Comparison of ENCODE assay signal across 12 cellular contexts in the genomic region with DNA sequence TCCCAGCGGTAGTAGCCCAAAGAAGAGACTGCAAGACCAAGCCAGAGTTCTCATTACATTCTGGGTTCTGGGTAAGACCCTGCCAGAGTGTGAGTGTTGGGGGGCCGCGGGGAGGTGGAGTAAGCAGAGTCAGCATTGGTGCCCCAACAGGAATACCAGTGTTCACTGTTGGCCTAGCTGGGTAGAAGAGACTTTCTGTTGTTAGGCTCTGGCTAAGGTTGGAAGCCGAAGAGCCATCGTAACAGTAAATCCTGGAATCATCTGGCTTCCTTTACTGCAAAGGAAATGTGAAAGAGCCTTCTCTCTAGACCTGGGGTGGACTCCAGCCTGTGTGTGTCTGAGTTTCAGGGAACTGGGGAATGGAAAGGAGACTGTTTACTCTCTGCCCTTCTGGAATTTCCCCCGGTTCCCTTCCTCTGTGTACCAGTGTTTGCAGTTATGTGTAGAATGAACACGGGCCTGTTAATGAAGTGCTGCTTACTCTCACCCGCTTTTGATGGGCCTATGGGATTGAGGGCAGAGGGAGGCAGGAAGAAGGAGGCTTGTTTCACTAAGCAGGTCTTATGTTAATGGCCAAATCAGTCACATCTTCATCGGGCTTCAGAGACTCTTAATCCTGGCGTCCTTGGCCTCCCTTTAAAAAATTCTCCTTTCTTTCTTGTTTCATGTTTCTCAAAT.
DNase-seq lines count a peak whose midpoint lies in the region; ATAC-seq and TF ChIP-seq lines count a peak whose summit lies in the region.
"Had no signal": no experiment of that assay in that cellular context is flagged by ENCODE, and none has a peak within 500 bp of the region (broad histone marks: within the 10 kb centered on the region; RNA-seq: fewer than 3 reads in every experiment).

No MANE protein-coding gene starts in this region.

- H3K9me3 Mint-ChIP-seq in Calu3 (ENCODE audit: low read depth, unreplicated experiment) (no peaks in the 10 kb centered on the region), WTC11 (no peaks in the 10 kb centered on the region)
- H3K9me3 Mint-ChIP-seq: CD14-positive monocyte, naive B cell had no signal

- ATAC-seq in WTC11 (no peak), HG03097 (IDR thresholded peaks at IDR 0.05; ENCODE audit: low FRiP score, unreplicated experiment) (no peak)

- H3K4me3 ChIP-seq in hepatocyte = no peak overlapping the region
- no peak overlapping the region for H3K4me3 ChIP-seq in skeletal muscle tissue (ENCODE audit: low read length in 3 of 3)

- H2AFZ ChIP-seq in hepatocyte = no peak overlapping the region

- TF ChIP-seq CTCF in Calu3 (IDR thresholded peaks at IDR 0.05; ENCODE audit: unreplicated experiment) = no peak
- no peak for TF ChIP-seq CTCF in WTC11 (IDR thresholded peaks at IDR 0.05)
- TF ChIP-seq CTCF in hepatocyte (IDR thresholded peaks at IDR 0.05; ENCODE audit: poor library complexity) = no peak

- H4K20me1 ChIP-seq in hepatocyte (ENCODE audit: insufficient read depth, poor library complexity, severe bottlenecking) = no peaks in the 10 kb centered on the region

- H3K9me3 ChIP-seq in hepatocyte (ENCODE audit: low read depth) = no peaks in the 10 kb centered on the region
- H3K9me3 ChIP-seq in skeletal muscle tissue (ENCODE audit: control insufficient read depth in 3 of 3, low read length in 3 of 3) = no peaks in the 10 kb centered on the region

- 57% methylated on average over 10 of the region's 10 CpGs for WGBS in hepatocyte (ENCODE audit: low lambda C conversion rate, missing lambda C conversion rate)

- POLR2A ChIA-PET in WTC11 (lab: Charles Lee) = no interaction called here

- H3K27me3 ChIP-seq in hepatocyte = no peaks in the 10 kb centered on the region
- no peaks in the 10 kb centered on the region for H3K27me3 ChIP-seq in skeletal muscle tissue (ENCODE audit: control insufficient read depth in 3 of 3, insufficient read depth in 3 of 3, low read length in 3 of 3)

- intact Hi-C loops in Calu3 (cut with micrococcal nuclease; ENCODE audit: unreplicated experiment) = loop anchor here (2.0 kb wide), 1 partner anchor 18 kb away; no protein-coding TSS in a partner anchor

- H3K27ac Mint-ChIP-seq in Calu3 (ENCODE audit: unreplicated experiment) (peak overlapping the region; percentile 8), WTC11 (peak overlapping the region; percentile 85)

- no peaks in the 10 kb centered on the region for H3K79me2 ChIP-seq in hepatocyte

- H3K36me3 Mint-ChIP-seq in Calu3 (ENCODE audit: insufficient read depth, unreplicated experiment) (no peaks in the 10 kb centered on the region), WTC11 (no peaks in the 10 kb centered on the region)

- no peak overlapping the region for H3K4me3 Mint-ChIP-seq in Calu3 (ENCODE audit: low read depth, unreplicated experiment)
- no peak overlapping the region for H3K4me3 Mint-ChIP-seq in WTC11
- H3K4me3 Mint-ChIP-seq: CD14-positive monocyte had no signal

- no peaks in the 10 kb centered on the region for H3K9me2 ChIP-seq in hepatocyte (replicated peaks; ENCODE audit: insufficient read depth)

- H3K4me1 ChIP-seq in hepatocyte (ENCODE audit: insufficient read depth) (peaks cover 39% of the 10 kb centered on the region), skeletal muscle tissue (ENCODE audit: control insufficient read depth in 3 of 3, insufficient read depth in 3 of 3, low read length in 3 of 3) (peaks cover 14 to 23% (median 17%) of the 10 kb centered on the region in 3 donors)

- H3K9ac ChIP-seq in skeletal muscle tissue (ENCODE audit: low read depth in 1 of 3, low read length in 3 of 3) = no peak overlapping the region

- DNase-seq in Calu3 (peak; percentile 19), WTC11 (ENCODE audit: low spot score) (no peak), hepatocyte (ENCODE audit: low spot score) (peak; percentile 67), DMS153 (lab: John Stamatoyannopoulos, UW) (no peak), mucosa of gallbladder (ENCODE audit: low spot score) (no peak), NCI-H1930 (lab: John Stamatoyannopoulos, UW) (no peak)
- DNase-seq: naive B cell; NCI-H1417; stimulated activated CD4-positive, alpha-beta T cell treated with anti-CD3 and anti-CD28 coated beads, Interleukin-4, amount 100 ng/mL, for 24 hours had no signal

- H3K27ac ChIP-seq in hepatocyte = peak overlapping the region; percentile 97
- peak overlapping the region; percentile 68 for H3K27ac ChIP-seq in skeletal muscle tissue (ENCODE audit: low read depth, low read length)

- no TSS peak for BruUV-seq in Calu3 (replicated peaks; lab: Mats Ljungman, UMichigan)

- H3K4me1 Mint-ChIP-seq in Calu3 (ENCODE audit: low read depth, unreplicated experiment) (peaks cover 31% of the 10 kb centered on the region), WTC11 (peaks cover 12% of the 10 kb centered on the region)

- peak overlapping the region; percentile 41 for H3K4me2 ChIP-seq in hepatocyte

- CTCF ChIA-PET in Calu3 (lab: Charles Lee) (no interaction called here), WTC11 (lab: Charles Lee) (no interaction called here)

- H3K36me3 ChIP-seq in hepatocyte (replicated peaks; ENCODE audit: insufficient read depth, low read depth) (no peaks in the 10 kb centered on the region), skeletal muscle tissue (ENCODE audit: control insufficient read depth in 3 of 3, insufficient read depth in 3 of 3, low read length in 3 of 3) (peaks cover 0 to 2% (median 0%) of the 10 kb centered on the region in 3 donors)

- no peaks in the 10 kb centered on the region for H3K27me3 Mint-ChIP-seq in Calu3 (ENCODE audit: unreplicated experiment)
- H3K27me3 Mint-ChIP-seq in WTC11 (ENCODE audit: low read depth) = no peaks in the 10 kb centered on the region
- H3K27me3 Mint-ChIP-seq: naive B cell had no signal

TF ChIP-seq in WTC11, 78 proteins besides CTCF, POLR2A, EP300 and RAD21:
- peak; percentile 58; the same call in 1 of the 2 replicates for TF ChIP-seq GABPB1 (CRISPR knock-in tag; IDR thresholded peaks at IDR 0.05)
- TF ChIP-seq, protein P1, sequence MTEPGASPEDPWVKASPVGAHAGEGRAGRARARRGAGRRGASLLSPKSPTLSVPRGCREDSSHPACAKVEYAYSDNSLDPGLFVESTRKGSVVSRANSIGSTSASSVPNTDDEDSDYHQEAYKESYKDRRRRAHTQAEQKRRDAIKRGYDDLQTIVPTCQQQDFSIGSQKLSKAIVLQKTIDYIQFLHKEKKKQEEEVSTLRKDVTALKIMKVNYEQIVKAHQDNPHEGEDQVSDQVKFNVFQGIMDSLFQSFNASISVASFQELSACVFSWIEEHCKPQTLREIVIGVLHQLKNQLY (CRISPR knock-in tag; IDR thresholded peaks at IDR 0.05) = no peak

Comparison
In these comparisons a context has a peak if more than half of its experiments do, and no peak if none do; other contexts are left out.
1. DNase-seq: peak in Calu3 (single experiment) and hepatocyte (single experiment); none in WTC11 (single experiment), DMS153 (single experiment), mucosa of gallbladder (single experiment) and NCI-H1930 (0 of 2).